In genomic region chr3:49385617-49386016, GRCh38 we compare ENCODE assay signal across 27 cellular contexts. TPM values are rescaled to one million over a fixed set of nuclear protein-coding genes. Genes with fewer than 3 reads are reported as not detected.
DNase-seq lines count a peak whose midpoint lies in the region; ATAC-seq and TF ChIP-seq lines count a peak whose summit lies in the region.
"Had no signal": no experiment of that assay in that cellular context is flagged by ENCODE, and none has a peak within 500 bp of the region (broad histone marks: within the 10 kb centered on the region; RNA-seq: fewer than 3 reads in every experiment).

No MANE protein-coding gene starts in this region.

- H3K4me3 Mint-ChIP-seq in CD4-positive, alpha-beta T cell: peak overlapping the region; percentile 7
- peak overlapping the region; percentile 68 for H3K4me3 Mint-ChIP-seq in activated B cell treated with CpG ODN at 0.5 μM for 24 hours
- H3K4me3 Mint-ChIP-seq in naive thymus-derived CD4-positive, alpha-beta T cell: peak overlapping the region in 2 of 10 donors; percentile 11 to 34
- H3K4me3 Mint-ChIP-seq in CD8-positive, alpha-beta memory T cell: peak overlapping the region in 1 of 7 donors; percentile 26
- H3K4me3 Mint-ChIP-seq: mesothelial cell of epicardium, nephron had no signal

- no peak for DNase-seq in CD4-positive, alpha-beta T cell
- DNase-seq in activated B cell treated with CpG ODN at 0.5 μM for 24 hours (no peak), NCI-H446 treated with DMSO at 0.1 percent for 48 hours (lab: John Stamatoyannopoulos, UW) (no peak)
- DNase-seq in naive thymus-derived CD4-positive, alpha-beta T cell: no peak
- DNase-seq in CD8-positive, alpha-beta memory T cell: no peak
- DNase-seq: activated CD8-positive, alpha-beta memory T cell treated with anti-CD3 and anti-CD28 coated beads, Interleukin-2, amount 50 U/mL, for 48 hours; activated effector memory CD4-positive, alpha-beta T cell treated with anti-CD3 and anti-CD28 coated beads, Interleukin-2, amount 50 U/mL, for 16 hours; cerebellar nuclear complex; dorsolateral prefrontal cortex; left lung; NCI-H1092; NCI-H1694 treated with DMSO at 0.1 percent for 48 hours; NCI-H2171; NCI-H524 treated with DMSO at 0.1 percent for 48 hours; NK-92 treated with Interleukin-12 subunit alpha and Interleukin-12 subunit beta, amount 100 ng/mL, for 24 hours; Peyer's patch; SHP77 treated with DMSO at 0.1 percent for 48 hours; stimulated activated CD4-positive, alpha-beta T cell treated with anti-CD3 and anti-CD28 coated beads, Interleukin-2, amount 100 ng/mL, for 24 hours; SW 1271 had no signal

- H3K36me3 ChIP-seq in BLaER1: peaks cover 80% of the 10 kb centered on the region
- peaks cover 0 to 4% (median 0%) of the 10 kb centered on the region in 3 experiments for H3K36me3 ChIP-seq in naive thymus-derived CD4-positive, alpha-beta T cell (ENCODE audit: control insufficient read depth in 2 of 3, insufficient read depth in 3 of 3, low read length in 3 of 3)
- H3K36me3 ChIP-seq in CD8-positive, alpha-beta memory T cell (ENCODE audit: insufficient read depth, low read length): no peaks in the 10 kb centered on the region
- H3K36me3 ChIP-seq: gastroesophageal sphincter, left lung, Peyer's patch, suprapubic skin had no signal

- CTCF ChIA-PET in CD4-positive, alpha-beta T cell (lab: Charles Lee): interaction anchor here (1.3 kb wide), 1 partner anchor 45 kb away, joined by 4 read pairs; no protein-coding TSS in a partner anchor
- CTCF ChIA-PET in activated B cell treated with CpG ODN at 0.5 μM for 24 hours (lab: Charles Lee): interaction anchor here (0.8 kb wide), 1 partner anchor 45 kb away, joined by 3 read pairs; no protein-coding TSS in a partner anchor
- CTCF ChIA-PET in naive thymus-derived CD4-positive, alpha-beta T cell (lab: Charles Lee): no interaction called here
- CTCF ChIA-PET in CD8-positive, alpha-beta memory T cell (lab: Charles Lee): interaction anchor here (1.0 kb wide), 1 partner anchor 9 kb away, joined by 3 read pairs; no protein-coding TSS in a partner anchor

- H3K4me3 ChIP-seq in BLaER1: no peak overlapping the region
- H3K4me3 ChIP-seq in naive thymus-derived CD4-positive, alpha-beta T cell (ENCODE audit: low read length): no peak overlapping the region
- H3K4me3 ChIP-seq in CD8-positive, alpha-beta memory T cell (ENCODE audit: low read length): no peak overlapping the region
- H3K4me3 ChIP-seq: dorsolateral prefrontal cortex, gastroesophageal sphincter, hepatocyte, left lung, Peyer's patch, smooth muscle cell, suprapubic skin had no signal

- TF ChIP-seq CTCF in CD4-positive, alpha-beta T cell (IDR thresholded peaks at IDR 0.05): no peak
- TF ChIP-seq CTCF in activated B cell treated with CpG ODN at 0.5 μM for 24 hours (IDR thresholded peaks at IDR 0.05): no peak

- POLR2A ChIA-PET in CD4-positive, alpha-beta T cell (lab: Charles Lee): no interaction called here
- POLR2A ChIA-PET in activated B cell treated with CpG ODN at 0.5 μM for 24 hours (lab: Charles Lee): no interaction called here
- POLR2A ChIA-PET in naive thymus-derived CD4-positive, alpha-beta T cell (lab: Charles Lee): no interaction called here
- POLR2A ChIA-PET in CD8-positive, alpha-beta memory T cell (lab: Charles Lee): no interaction called here

- peaks cover 30% of the 10 kb centered on the region for H3K36me3 Mint-ChIP-seq in CD4-positive, alpha-beta T cell (ENCODE audit: low read depth)
- H3K36me3 Mint-ChIP-seq in activated B cell treated with CpG ODN at 0.5 μM for 24 hours (ENCODE audit: low read depth): peaks cover 26% of the 10 kb centered on the region
- peaks cover 0 to 9% (median 4%) of the 10 kb centered on the region in 5 donors for H3K36me3 Mint-ChIP-seq in naive thymus-derived CD4-positive, alpha-beta T cell
- H3K36me3 Mint-ChIP-seq in CD8-positive, alpha-beta memory T cell: peaks cover 0 to 26% (median 0%) of the 10 kb centered on the region in 3 donors

- H3K9ac ChIP-seq in BLaER1: no peak overlapping the region

- H3K4me1 Mint-ChIP-seq in CD4-positive, alpha-beta T cell (ENCODE audit: low read depth): peaks cover 60% of the 10 kb centered on the region
- H3K4me1 Mint-ChIP-seq in activated B cell treated with CpG ODN at 0.5 μM for 24 hours: peaks cover 66% of the 10 kb centered on the region
- peaks cover 28 to 84% (median 47%) of the 10 kb centered on the region in 7 donors for H3K4me1 Mint-ChIP-seq in naive thymus-derived CD4-positive, alpha-beta T cell
- peaks cover 44 to 81% (median 57%) of the 10 kb centered on the region in 3 donors for H3K4me1 Mint-ChIP-seq in CD8-positive, alpha-beta memory T cell
- H3K4me1 Mint-ChIP-seq: nephron had no signal

- peak overlapping the region; percentile 66 for H3K27ac Mint-ChIP-seq in CD4-positive, alpha-beta T cell
- H3K27ac Mint-ChIP-seq in activated B cell treated with CpG ODN at 0.5 μM for 24 hours: no peak overlapping the region
- peak overlapping the region in 8 of 9 donors; percentile 37 to 76 (median 62) for H3K27ac Mint-ChIP-seq in naive thymus-derived CD4-positive, alpha-beta T cell
- peak overlapping the region in 4 of 8 donors; percentile 34 to 85 (median 48) for H3K27ac Mint-ChIP-seq in CD8-positive, alpha-beta memory T cell

- peak overlapping the region; percentile 78 for H3K4me2 ChIP-seq in BLaER1
- H3K4me2 ChIP-seq: hepatocyte, smooth muscle cell had no signal

- H3K4me1 ChIP-seq in BLaER1: peaks cover 37% of the 10 kb centered on the region
- H3K4me1 ChIP-seq in naive thymus-derived CD4-positive, alpha-beta T cell (ENCODE audit: control insufficient read depth in 2 of 2, insufficient read depth in 2 of 2, low read length in 2 of 2): peaks cover 11 to 15% of the 10 kb centered on the region in 2 donors
- H3K4me1 ChIP-seq in CD8-positive, alpha-beta memory T cell (ENCODE audit: insufficient read depth, low read length): peaks cover 51% of the 10 kb centered on the region

- 0 out of 2 replicates have a peak, but pooled peaks cover 5% of the 10 kb centered on the region for H3K9me3 ChIP-seq in BLaER1
- H3K9me3 ChIP-seq in CD4-positive, alpha-beta T cell (ENCODE audit: control insufficient read depth, low read length): no peaks in the 10 kb centered on the region
- H3K9me3 ChIP-seq in naive thymus-derived CD4-positive, alpha-beta T cell (ENCODE audit: control insufficient read depth in 2 of 3, low read length in 3 of 3): no peaks in the 10 kb centered on the region
- no peaks in the 10 kb centered on the region for H3K9me3 ChIP-seq in CD8-positive, alpha-beta memory T cell (ENCODE audit: low read length)
- H3K9me3 ChIP-seq: gastroesophageal sphincter, left lung, Peyer's patch, suprapubic skin had no signal

- H3K27ac ChIP-seq in BLaER1: no peak overlapping the region
- H3K27ac ChIP-seq in CD4-positive, alpha-beta T cell (ENCODE audit: low read depth, low read length): no peak overlapping the region
- H3K27ac ChIP-seq in naive thymus-derived CD4-positive, alpha-beta T cell (ENCODE audit: low read depth, low read length): peak overlapping the region; percentile 37
- no peak overlapping the region for H3K27ac ChIP-seq in CD8-positive, alpha-beta memory T cell (ENCODE audit: low read depth, low read length)
- H3K27ac ChIP-seq: gastroesophageal sphincter, hepatocyte, Peyer's patch, suprapubic skin had no signal

- no peaks in the 10 kb centered on the region for H3K27me3 ChIP-seq in BLaER1
- no peaks in the 10 kb centered on the region for H3K27me3 ChIP-seq in CD4-positive, alpha-beta T cell (ENCODE audit: control insufficient read depth, insufficient read depth, low read length)
- H3K27me3 ChIP-seq in naive thymus-derived CD4-positive, alpha-beta T cell (ENCODE audit: control insufficient read depth in 2 of 2, insufficient read depth in 2 of 2, low read length in 2 of 2): no peaks in the 10 kb centered on the region
- no peaks in the 10 kb centered on the region for H3K27me3 ChIP-seq in CD8-positive, alpha-beta memory T cell (ENCODE audit: insufficient read depth, low read length, poor library complexity, severe bottlenecking)
- H3K27me3 ChIP-seq: dorsolateral prefrontal cortex, gastroesophageal sphincter, hepatocyte, left lung, Peyer's patch, suprapubic skin had no signal

- H4K20me1 ChIP-seq in BLaER1: peaks cover 100% of the 10 kb centered on the region

- intact Hi-C loops in CD4-positive, alpha-beta T cell (cut with DNase I, micrococcal nuclease): no loop called here
- intact Hi-C loops in activated B cell treated with CpG ODN at 0.5 μM for 24 hours (cut with micrococcal nuclease): no loop called here
- intact Hi-C loops in naive thymus-derived CD4-positive, alpha-beta T cell (cut with micrococcal nuclease): no loop called here

- H3K27me3 Mint-ChIP-seq in CD4-positive, alpha-beta T cell: no peaks in the 10 kb centered on the region
- H3K27me3 Mint-ChIP-seq in activated B cell treated with CpG ODN at 0.5 μM for 24 hours: no peaks in the 10 kb centered on the region
- no peaks in the 10 kb centered on the region for H3K27me3 Mint-ChIP-seq in naive thymus-derived CD4-positive, alpha-beta T cell
- H3K27me3 Mint-ChIP-seq in CD8-positive, alpha-beta memory T cell: peaks cover 0 to 2% of the 10 kb centered on the region in 2 donors

- no peaks in the 10 kb centered on the region for H3K9me3 Mint-ChIP-seq in CD4-positive, alpha-beta T cell
- no peaks in the 10 kb centered on the region for H3K9me3 Mint-ChIP-seq in activated B cell treated with CpG ODN at 0.5 μM for 24 hours
- no peaks in the 10 kb centered on the region for H3K9me3 Mint-ChIP-seq in naive thymus-derived CD4-positive, alpha-beta T cell
- H3K9me3 Mint-ChIP-seq in CD8-positive, alpha-beta memory T cell: no peaks in the 10 kb centered on the region
- H3K9me3 Mint-ChIP-seq: mesothelial cell of epicardium, nephron had no signal

- ATAC-seq in CD4-positive, alpha-beta T cell (ENCODE audit: poor library complexity): no peak
- no peak for ATAC-seq in activated B cell treated with CpG ODN at 0.5 μM for 24 hours (ENCODE audit: low read depth)
- ATAC-seq in naive thymus-derived CD4-positive, alpha-beta T cell: no peak
- ATAC-seq in GM18517 (IDR thresholded peaks at IDR 0.05; ENCODE audit: unreplicated experiment): no peak

RNA-seq across cellular contexts. Expression of gene RHOA, which starts 26.2 kb away (rescaled TPM):
- 100 to 1,000 TPM; 256 to 271 TPM for total RNA-seq in CD4-positive, alpha-beta T cell
- total RNA-seq in activated B cell treated with CpG ODN at 0.5 μM for 24 hours: 399 and 425 TPM in 2 replicates
- total RNA-seq in naive thymus-derived CD4-positive, alpha-beta T cell: 100 to 1,000 TPM; 212 to 411 (median 218) TPM
- polyA plus RNA-seq in naive thymus-derived CD4-positive, alpha-beta T cell: 100 to 1,000 TPM; 439 to 576 TPM
- total RNA-seq in CD8-positive, alpha-beta memory T cell: 100 to 1,000 TPM; 478 to 506 TPM
- 678 TPM for polyA plus RNA-seq in CD8-positive, alpha-beta memory T cell

RNA-seq across cellular contexts. Expression of gene TCTA, which starts 26.6 kb away (rescaled TPM):
- 10 to 100 TPM; 21.4 to 22.0 TPM for total RNA-seq in CD4-positive, alpha-beta T cell
- total RNA-seq in activated B cell treated with CpG ODN at 0.5 μM for 24 hours: 26.4 and 32.2 TPM in 2 replicates
- total RNA-seq in naive thymus-derived CD4-positive, alpha-beta T cell: 10 to 100 TPM; 24.9 to 34.5 (median 28.5) TPM
- 10 to 100 TPM; 42.2 to 48.3 TPM for polyA plus RNA-seq in naive thymus-derived CD4-positive, alpha-beta T cell
- 10 to 100 TPM; 21.3 to 23.2 TPM for total RNA-seq in CD8-positive, alpha-beta memory T cell
- polyA plus RNA-seq in CD8-positive, alpha-beta memory T cell: 38.4 TPM

RNA-seq across cellular contexts. Expression of gene GPX1, which starts 27.5 kb away (rescaled TPM):
- total RNA-seq in CD4-positive, alpha-beta T cell: 10 to 100 TPM; 20.8 to 22.9 TPM
- 90.0 and 94.6 TPM in 2 replicates for total RNA-seq in activated B cell treated with CpG ODN at 0.5 μM for 24 hours
- 100 to 1,000 TPM in 2 of 5 experiments, 10 to 100 TPM in 3; 56.9 to 201 (median 86.9) TPM for total RNA-seq in naive thymus-derived CD4-positive, alpha-beta T cell
- 100 to 1,000 TPM; 154 to 157 TPM for polyA plus RNA-seq in naive thymus-derived CD4-positive, alpha-beta T cell
- 100 to 1,000 TPM; 223 to 231 TPM for total RNA-seq in CD8-positive, alpha-beta memory T cell
- 140 TPM for polyA plus RNA-seq in CD8-positive, alpha-beta memory T cell

RNA-seq across cellular contexts. Expression of gene AMT, which starts 36.7 kb away (rescaled TPM):
- total RNA-seq in CD4-positive, alpha-beta T cell: 10 to 100 TPM; 10.5 to 12.7 TPM
- 7.0 and 7.3 TPM in 2 replicates for total RNA-seq in activated B cell treated with CpG ODN at 0.5 μM for 24 hours
- 10 to 100 TPM in 3 of 5 experiments, 1 to 10 TPM in 2; 7.9 to 13.9 (median 10.7) TPM for total RNA-seq in naive thymus-derived CD4-positive, alpha-beta T cell
- 1 to 10 TPM; 1.7 to 2.2 TPM for polyA plus RNA-seq in naive thymus-derived CD4-positive, alpha-beta T cell
- 1 to 10 TPM; 1.3 to 1.6 TPM for total RNA-seq in CD8-positive, alpha-beta memory T cell
- polyA plus RNA-seq in CD8-positive, alpha-beta memory T cell: 0.62 TPM

RNA-seq across cellular contexts. Expression of gene NICN1, which starts 43.5 kb away (rescaled TPM):
- 10 to 100 TPM; 25.0 to 25.1 TPM for total RNA-seq in CD4-positive, alpha-beta T cell
- total RNA-seq in activated B cell treated with CpG ODN at 0.5 μM for 24 hours: 14.4 and 18.0 TPM in 2 replicates
- total RNA-seq in naive thymus-derived CD4-positive, alpha-beta T cell: 10 to 100 TPM; 21.6 to 23.9 (median 22.5) TPM
- polyA plus RNA-seq in naive thymus-derived CD4-positive, alpha-beta T cell: 1 to 10 TPM; 7.9 to 8.3 TPM
- total RNA-seq in CD8-positive, alpha-beta memory T cell: 10 to 100 TPM; 12.2 to 12.3 TPM
- 7.0 TPM for polyA plus RNA-seq in CD8-positive, alpha-beta memory T cell
